15 cellular contexts compared by ENCODE assay signal in genomic region chr4:3781997-3782930, GRCh38. TPM values are rescaled to one million over a fixed set of nuclear protein-coding genes. Genes with fewer than 3 reads are reported as not detected.
A peak's percentile ranks its signal among the peaks of the same experiment; 100 is the strongest.
DNase-seq lines count a peak whose midpoint lies in the region; ATAC-seq, FAIRE-seq and TF ChIP-seq lines count a peak whose summit lies in the region.
"Had no signal": no experiment of that assay in that cellular context is flagged by ENCODE, and none has a peak within 500 bp of the region (broad histone marks: within the 10 kb centered on the region; RNA-seq: fewer than 3 reads in every experiment).

No MANE protein-coding gene starts in this region.

- no peak overlapping the region for H4K8ac ChIP-seq in H9 (replicated peaks; ENCODE audit: insufficient read length, low read depth, low read length)

- no peaks in the 10 kb centered on the region; the same call in 1 of the 2 replicates for H3K4me1 ChIP-seq in H9 (ENCODE audit: insufficient read depth, low read length)
- H3K4me1 ChIP-seq in NT2/D1 (ENCODE audit: insufficient read depth, insufficient read length) = peaks cover 25% of the 10 kb centered on the region
- no peaks in the 10 kb centered on the region for H3K4me1 ChIP-seq in left lung
- no peaks in the 10 kb centered on the region for H3K4me1 ChIP-seq in spleen
- H3K4me1 ChIP-seq in small intestine (ENCODE audit: control insufficient read depth in 2 of 2, insufficient read depth in 1 of 2, low read depth in 1 of 2, low read length in 1 of 2) = no peaks in the 10 kb centered on the region
- H3K4me1 ChIP-seq: HAP-1 had no signal

- no peak overlapping the region for H3K4me3 Mint-ChIP-seq in H9
- H3K4me3 Mint-ChIP-seq: GM23338 had no signal

- peak; percentile 25 for TF ChIP-seq CTCF in H9 (conservative IDR thresholded peaks at IDR 0.05)
- no peak for TF ChIP-seq CTCF in left lung (IDR thresholded peaks at IDR 0.05)
- no peak for TF ChIP-seq CTCF in spleen (IDR thresholded peaks at IDR 0.05 in 8 of 11, conservative IDR thresholded peaks at IDR 0.05 in 3 of 11)

- no peak overlapping the region for H2BK5ac ChIP-seq in H9 (ENCODE audit: insufficient read length, low read length)

- FAIRE-seq in small intestine (lab: Jason Lieb, UNC) = no peak
- FAIRE-seq: HTR-8/SVneo had no signal

- no peak overlapping the region for H2BK20ac ChIP-seq in H9 (ENCODE audit: low read depth, low read length, poor library complexity, severe bottlenecking)

- peaks cover 19% of the 10 kb centered on the region for H3K27me3 Mint-ChIP-seq in H9 (ENCODE audit: low read depth)
- H3K27me3 Mint-ChIP-seq: CD4-positive, CD25-positive, alpha-beta regulatory T cell had no signal

- no peak overlapping the region for H3K4me2 ChIP-seq in H9 (ENCODE audit: insufficient read depth, insufficient read length, low read length)
- H3K4me2 ChIP-seq: BLaER1 treated with 17β-estradiol and CSF1 and Interleukin-3, amounts not matched to agents 10 nM and 100 nM; GM23338 had no signal

- peaks cover 0 to 8% of the 10 kb centered on the region in 2 experiments; a peak in 1 of 5 replicates for H3K9me3 Mint-ChIP-seq in H9

- H4K5ac ChIP-seq in H9 (ENCODE audit: insufficient read length, low read depth, low read length) = no peak overlapping the region

- no peak for TF ChIP-seq POLR2A in spleen (IDR thresholded peaks at IDR 0.05)

- H3K23me2 ChIP-seq in H9 (ENCODE audit: insufficient read length, low read depth, low read length, poor library complexity, severe bottlenecking) = no peaks in the 10 kb centered on the region

- H4K91ac ChIP-seq in H9 (ENCODE audit: insufficient read length, low read depth, low read length) = no peak overlapping the region

- H3K14ac ChIP-seq in H9 (ENCODE audit: insufficient read depth, low read length) = no peak overlapping the region

- H3K9ac ChIP-seq in H9 (ENCODE audit: extremely low read depth, insufficient read length, low read length) (no peak overlapping the region), NT2/D1 (ENCODE audit: insufficient read length, low read depth) (peak overlapping the region; percentile 61)
- H3K9ac ChIP-seq: BLaER1 treated with 17β-estradiol and CSF1 and Interleukin-3, amounts not matched to agents 10 nM and 100 nM had no signal

- H2BK120ac ChIP-seq in H9 (ENCODE audit: low read depth, low read length, poor library complexity, severe bottlenecking) = no peak overlapping the region

- H3K79me2 ChIP-seq in H9 (ENCODE audit: insufficient read depth, low read length) = no peaks in the 10 kb centered on the region

- no peak overlapping the region for H3K27ac Mint-ChIP-seq in H9
- H3K27ac Mint-ChIP-seq: GM23338 had no signal

- H3K36me3 Mint-ChIP-seq in H9 (ENCODE audit: insufficient read depth in 1 of 3, low read depth in 3 of 3) = no peaks in the 10 kb centered on the region
- H3K36me3 Mint-ChIP-seq: CD4-positive, CD25-positive, alpha-beta regulatory T cell had no signal

- H3K27me3 ChIP-seq in H9 (ENCODE audit: insufficient read depth, low read length) = no peaks in the 10 kb centered on the region
- H3K27me3 ChIP-seq in NT2/D1 (ENCODE audit: insufficient read depth, insufficient read length) = no peaks in the 10 kb centered on the region
- H3K27me3 ChIP-seq in left lung = peaks cover 0 to 61% of the 10 kb centered on the region in 2 donors
- H3K27me3 ChIP-seq in spleen (replicated peaks in 1 of 7) = peaks cover 0 to 53% (median 8%) of the 10 kb centered on the region in 7 donors
- peaks cover 2 to 3% of the 10 kb centered on the region in 2 donors for H3K27me3 ChIP-seq in small intestine (ENCODE audit: control insufficient read depth in 2 of 2, insufficient read depth in 2 of 2, low read length in 2 of 2)
- H3K27me3 ChIP-seq: BLaER1 treated with 17β-estradiol and CSF1 and Interleukin-3, amounts not matched to agents 10 nM and 100 nM had no signal

- no peak overlapping the region for H3T11ph ChIP-seq in H9 (ENCODE audit: low read length)

- H3K9me3 ChIP-seq in H9 (ENCODE audit: control insufficient read depth, low read depth, low read length) (no peaks in the 10 kb centered on the region), NT2/D1 (ENCODE audit: insufficient read depth, low read length) (peaks cover 7% of the 10 kb centered on the region; the same call in 1 of the 2 replicates), left lung (no peaks in the 10 kb centered on the region), spleen (peaks cover 0 to 18% (median 4%) of the 10 kb centered on the region in 8 donors), small intestine (ENCODE audit: control insufficient read depth, low read depth) (no peaks in the 10 kb centered on the region)
- H3K9me3 ChIP-seq: HAP-1 had no signal

- H2AFZ ChIP-seq in H9 (ENCODE audit: low read length) = no peak overlapping the region
- H2AFZ ChIP-seq: GM23338 had no signal

- peak; percentile 54 for ATAC-seq in left lung
- ATAC-seq: GM23338 had no signal

- no peak overlapping the region for H3K56ac ChIP-seq in H9 (ENCODE audit: insufficient read length, low read depth, low read length)

- H3K4me1 Mint-ChIP-seq in H9 = peaks cover 3 to 10% of the 10 kb centered on the region in 2 experiments
- H3K4me1 Mint-ChIP-seq: CD4-positive, CD25-positive, alpha-beta regulatory T cell had no signal

- no CpG with 5 or more reads among the region's 25 CpGs for WGBS in H9 (ENCODE audit: extremely low coverage, insufficient read length, low lambda C conversion rate)
- WGBS in spleen, 5 donors = 78 to 90% (median 83%) methylated on average over 18 to 25 of the region's 25 CpGs
- WGBS in small intestine, 3 donors = 73 to 76% (median 73%) methylated on average over 25 of the region's 25 CpGs

- H3K4me3 ChIP-seq in NT2/D1 (ENCODE audit: insufficient read length, low read depth) (no peak overlapping the region), left lung (no peak overlapping the region), spleen (no peak overlapping the region), small intestine (ENCODE audit: low read depth in 1 of 2, low read length in 2 of 2) (no peak overlapping the region)
- H3K4me3 ChIP-seq: BLaER1 treated with 17β-estradiol and CSF1 and Interleukin-3, amounts not matched to agents 10 nM and 100 nM; GM23338; HAP-1 had no signal

- H2AK5ac ChIP-seq in H9 (ENCODE audit: insufficient read length, low read length) = no peak overlapping the region

- intact Hi-C loops in left lung (cut with DNase I) = no loop called here
- intact Hi-C loops in spleen (cut with DNase I; ENCODE audit: low total_unique reads) = no loop called here

- H3K36me3 ChIP-seq in NT2/D1 (ENCODE audit: insufficient read depth, insufficient read length, low read length) (no peaks in the 10 kb centered on the region), left lung (no peaks in the 10 kb centered on the region), spleen (no peaks in the 10 kb centered on the region), small intestine (ENCODE audit: control insufficient read depth in 2 of 2, insufficient read depth in 2 of 2, low read length in 2 of 2) (no peaks in the 10 kb centered on the region)
- H3K36me3 ChIP-seq: BLaER1 treated with 17β-estradiol and CSF1 and Interleukin-3, amounts not matched to agents 10 nM and 100 nM; HAP-1 had no signal

- no peak overlapping the region; the same call in 1 of the 2 replicates for H2BK15ac ChIP-seq in H9 (ENCODE audit: low read depth, low read length)

- H3K79me1 ChIP-seq in H9 (ENCODE audit: insufficient read depth, low read depth, low read length, poor library complexity, severe bottlenecking) = no peaks in the 10 kb centered on the region

- H3K27ac ChIP-seq in H9 (ENCODE audit: insufficient read length, low read depth, low read length) (no peak overlapping the region), left lung (no peak overlapping the region), spleen (no peak overlapping the region), small intestine (ENCODE audit: low read depth in 1 of 2, low read length in 1 of 2) (no peak overlapping the region)
- H3K27ac ChIP-seq: BLaER1 treated with 17β-estradiol and CSF1 and Interleukin-3, amounts not matched to agents 10 nM and 100 nM had no signal

- peak; percentile 44 for DNase-seq in COLO668 (lab: John Stamatoyannopoulos, UW; ENCODE audit: unreplicated experiment)
- DNase-seq in H9 = no peak
- DNase-seq in NT2/D1 (ENCODE audit: low read depth, low spot score) = no peak
- peak in 1 of 2 donors; percentile 65 for DNase-seq in left lung
- DNase-seq in spleen = no peak
- no peak for DNase-seq in mucosa of gallbladder (ENCODE audit: low spot score)
- no peak for DNase-seq in small intestine
- DNase-seq: 8988T; ACHN; CD4-positive, CD25-positive, alpha-beta regulatory T cell; GF-D8 had no signal

- H3K4ac ChIP-seq in H9 (ENCODE audit: low read depth, low read length) = no peak overlapping the region

- H3K23ac ChIP-seq in H9 (ENCODE audit: insufficient read length, low read depth, low read length) = no peak overlapping the region

- no peak overlapping the region for H3K18ac ChIP-seq in H9 (ENCODE audit: insufficient read length, low read depth, low read length)

- H2BK12ac ChIP-seq in H9 (ENCODE audit: insufficient read length, low read depth, low read length) = no peak overlapping the region

- H4K20me1 ChIP-seq in H9 (ENCODE audit: control insufficient read depth, insufficient read depth, insufficient read length) = no peaks in the 10 kb centered on the region

RNA-seq across cellular contexts. Expression of gene ADRA2C, which starts 16.1 kb away (rescaled TPM):
- 7.2 and 8.6 TPM in 2 replicates for total RNA-seq in H9 (2021)
- 1 to 10 TPM; 1.4 to 3.2 TPM for total RNA-seq in left lung
- 10 to 100 TPM; 19.5 to 42.1 (median 37.6) TPM for total RNA-seq in spleen
- polyA plus RNA-seq in spleen = 10 to 100 TPM in 1 of 3 donors, 1 to 10 TPM in 2; 9.4 to 15.5 (median 9.9) TPM
- total RNA-seq in mucosa of gallbladder = 6.4 TPM
- polyA plus RNA-seq in small intestine = 1 to 10 TPM in 1 of 3 donors, not detected in 2; 4.6 TPM
- total RNA-seq: CD4-positive, CD25-positive, alpha-beta regulatory T cell had no signal
- polyA plus RNA-seq: CD4-positive, CD25-positive, alpha-beta regulatory T cell had no signal
